ENCODE assay signal across 1 cellular context in the genomic region with DNA sequence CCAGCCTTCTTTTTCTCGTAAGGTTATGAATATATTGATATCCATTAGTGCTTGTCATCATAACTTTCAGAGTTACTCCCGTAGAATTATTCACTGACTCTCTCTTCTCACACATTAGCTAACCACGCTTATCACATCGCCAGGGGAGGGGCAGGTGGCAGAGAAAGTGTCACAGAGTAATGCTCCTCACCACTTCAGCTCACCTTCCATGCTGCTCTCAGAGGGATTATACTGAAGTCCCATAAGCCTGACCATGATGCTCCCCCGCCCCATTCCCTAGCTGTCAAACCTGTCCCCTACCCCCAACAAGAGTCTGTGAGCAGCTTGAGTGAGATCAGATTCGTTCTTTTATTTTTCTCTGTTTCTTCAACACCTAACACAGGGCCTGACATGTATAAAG.
TF ChIP-seq lines count a peak whose summit lies in the region.

No MANE protein-coding gene starts in this region.

TF ChIP-seq in A549, 52 proteins besides CTCF, POLR2A, EP300 and RAD21:
- TF ChIP-seq, protein P1, sequence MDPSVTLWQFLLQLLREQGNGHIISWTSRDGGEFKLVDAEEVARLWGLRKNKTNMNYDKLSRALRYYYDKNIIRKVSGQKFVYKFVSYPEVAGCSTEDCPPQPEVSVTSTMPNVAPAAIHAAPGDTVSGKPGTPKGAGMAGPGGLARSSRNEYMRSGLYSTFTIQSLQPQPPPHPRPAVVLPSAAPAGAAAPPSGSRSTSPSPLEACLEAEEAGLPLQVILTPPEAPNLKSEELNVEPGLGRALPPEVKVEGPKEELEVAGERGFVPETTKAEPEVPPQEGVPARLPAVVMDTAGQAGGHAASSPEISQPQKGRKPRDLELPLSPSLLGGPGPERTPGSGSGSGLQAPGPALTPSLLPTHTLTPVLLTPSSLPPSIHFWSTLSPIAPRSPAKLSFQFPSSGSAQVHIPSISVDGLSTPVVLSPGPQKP (IDR thresholded peaks at IDR 0.05; ENCODE audit: low read depth, low read length) = no peak
- TF ChIP-seq, protein P2, sequence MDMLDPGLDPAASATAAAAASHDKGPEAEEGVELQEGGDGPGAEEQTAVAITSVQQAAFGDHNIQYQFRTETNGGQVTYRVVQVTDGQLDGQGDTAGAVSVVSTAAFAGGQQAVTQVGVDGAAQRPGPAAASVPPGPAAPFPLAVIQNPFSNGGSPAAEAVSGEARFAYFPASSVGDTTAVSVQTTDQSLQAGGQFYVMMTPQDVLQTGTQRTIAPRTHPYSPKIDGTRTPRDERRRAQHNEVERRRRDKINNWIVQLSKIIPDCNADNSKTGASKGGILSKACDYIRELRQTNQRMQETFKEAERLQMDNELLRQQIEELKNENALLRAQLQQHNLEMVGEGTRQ (IDR thresholded peaks at IDR 0.05) = no peak
- TF ChIP-seq TFCP2L1 (CRISPR knock-in tag; IDR thresholded peaks at IDR 0.05) = no peak
- TF ChIP-seq ZNF302 (CRISPR knock-in tag; IDR thresholded peaks at IDR 0.05) = no peak
- TF ChIP-seq, protein P3, sequence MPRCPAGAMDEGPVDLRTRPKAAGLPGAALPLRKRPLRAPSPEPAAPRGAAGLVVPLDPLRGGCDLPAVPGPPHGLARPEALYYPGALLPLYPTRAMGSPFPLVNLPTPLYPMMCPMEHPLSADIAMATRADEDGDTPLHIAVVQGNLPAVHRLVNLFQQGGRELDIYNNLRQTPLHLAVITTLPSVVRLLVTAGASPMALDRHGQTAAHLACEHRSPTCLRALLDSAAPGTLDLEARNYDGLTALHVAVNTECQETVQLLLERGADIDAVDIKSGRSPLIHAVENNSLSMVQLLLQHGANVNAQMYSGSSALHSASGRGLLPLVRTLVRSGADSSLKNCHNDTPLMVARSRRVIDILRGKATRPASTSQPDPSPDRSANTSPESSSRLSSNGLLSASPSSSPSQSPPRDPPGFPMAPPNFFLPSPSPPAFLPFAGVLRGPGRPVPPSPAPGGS (IDR thresholded peaks at IDR 0.05) = no peak
- TF ChIP-seq, protein P4, sequence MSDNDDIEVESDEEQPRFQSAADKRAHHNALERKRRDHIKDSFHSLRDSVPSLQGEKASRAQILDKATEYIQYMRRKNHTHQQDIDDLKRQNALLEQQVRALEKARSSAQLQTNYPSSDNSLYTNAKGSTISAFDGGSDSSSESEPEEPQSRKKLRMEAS (IDR thresholded peaks at IDR 0.05) = no peak
- TF ChIP-seq, protein P5, sequence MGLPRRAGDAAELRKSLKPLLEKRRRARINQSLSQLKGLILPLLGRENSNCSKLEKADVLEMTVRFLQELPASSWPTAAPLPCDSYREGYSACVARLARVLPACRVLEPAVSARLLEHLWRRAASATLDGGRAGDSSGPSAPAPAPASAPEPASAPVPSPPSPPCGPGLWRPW (IDR thresholded peaks at IDR 0.05) = no peak
- TF ChIP-seq KDM5A (IDR thresholded peaks at IDR 0.05) = no peak
- TF ChIP-seq HOXA7 (CRISPR knock-in tag; IDR thresholded peaks at IDR 0.05) = no peak
- no peak for TF ChIP-seq EHF (CRISPR knock-in tag; IDR thresholded peaks at IDR 0.05)
- TF ChIP-seq GATA3 (IDR thresholded peaks at IDR 0.05; ENCODE audit: borderline replicate concordance) = no peak
- no peak for TF ChIP-seq KDM1A (IDR thresholded peaks at IDR 0.05; ENCODE audit: low read depth)
- TF ChIP-seq RARB (CRISPR knock-in tag; IDR thresholded peaks at IDR 0.05) = no peak
- no peak for TF ChIP-seq CEBPB (IDR thresholded peaks at IDR 0.05)
TF ChIP-seq in A549: peak in this region for 0.
